In genomic region chr2:203861197-203861596, GRCh38 we compare ENCODE assay signal across 23 cellular contexts. TPM values are rescaled to one million over a fixed set of nuclear protein-coding genes. Genes with fewer than 3 reads are reported as not detected.
A peak's percentile ranks its signal among the peaks of the same experiment; 100 is the strongest.
DNase-seq lines count a peak whose midpoint lies in the region; ATAC-seq lines count a peak whose summit lies in the region.
"Had no signal": no experiment of that assay in that cellular context is flagged by ENCODE, and none has a peak within 500 bp of the region (broad histone marks: within the 10 kb centered on the region; RNA-seq: fewer than 3 reads in every experiment).

No MANE protein-coding gene starts in this region.

- CTCF ChIA-PET in T-cell (lab: Charles Lee), result interaction anchor here (0.7 to 1.1 kb wide), 3 partner anchors 49 to 622 kb away, joined by 3 to 4 read pairs (median 3); partner anchors contain the start of gene CYP20A1 (in 1 of the 2)

- H3K27ac Mint-ChIP-seq in activated T-cell treated with anti-CD3 and anti-CD28 coated beads, Interleukin-2, amount 50 U/mL, for 24 hours, result peak overlapping the region; percentile 89
- peak overlapping the region; percentile 51 to 60 for H3K27ac Mint-ChIP-seq in T-cell
- H3K27ac Mint-ChIP-seq in stimulated activated effector memory CD8-positive, alpha-beta T cell treated with anti-CD3 and anti-CD28 coated beads, Interleukin-12 subunit alpha, Interleukin-12 subunit beta, amount 100 ng/mL, for 72 hours, result no peak overlapping the region
- H3K27ac Mint-ChIP-seq: stimulated activated naive B cell treated with anti-CD40 and anti-IgM and Interleukin-4, amounts not matched to agents 10 μg/mL and 1 μg/mL and 100 μg/mL, for 72 hours had no signal

- peaks cover 7% of the 10 kb centered on the region for H3K9me3 Mint-ChIP-seq in activated T-cell treated with anti-CD3 and anti-CD28 coated beads, Interleukin-2, amount 50 U/mL, for 24 hours
- H3K9me3 Mint-ChIP-seq in T-cell, result peaks cover 0 to 12% (median 4%) of the 10 kb centered on the region in 3 donors
- peaks cover 9% of the 10 kb centered on the region for H3K9me3 Mint-ChIP-seq in stimulated activated effector memory CD8-positive, alpha-beta T cell treated with anti-CD3 and anti-CD28 coated beads, Interleukin-12 subunit alpha, Interleukin-12 subunit beta, amount 100 ng/mL, for 72 hours
- H3K9me3 Mint-ChIP-seq: central memory CD8-positive, alpha-beta T cell had no signal

- no peak for DNase-seq in activated T-cell treated with anti-CD3 and anti-CD28 coated beads, Interleukin-2, amount 50 U/mL, for 24 hours
- no peak for DNase-seq in activated T-cell treated with anti-CD3 and anti-CD28 coated beads, Interleukin-2, amount 50 U/mL, for 48 hours
- peak; percentile 92 for DNase-seq in NCI-H1436 treated with DMSO at 0.1 percent for 48 hours (lab: John Stamatoyannopoulos, UW)
- no peak for DNase-seq in T-cell
- DNase-seq in stimulated activated effector memory CD8-positive, alpha-beta T cell treated with anti-CD3 and anti-CD28 coated beads, Interleukin-12 subunit alpha, Interleukin-12 subunit beta, amount 100 ng/mL, for 72 hours (ENCODE audit: low spot score in 2 of 2), result no peak
- DNase-seq in GM03348 (ENCODE audit: low spot score), result no peak
- no peak for DNase-seq in iPS-NIHi11 (ENCODE audit: low spot score)
- DNase-seq in NK-92 treated with Interleukin-12 subunit alpha and Interleukin-12 subunit beta, amount 100 ng/mL, for 24 hours (lab: John Stamatoyannopoulos, UW), result no peak
- DNase-seq: activated CD4-positive, alpha-beta T cell treated with anti-CD3 and anti-CD28 coated beads for 1 hour; aorta; C1 segment of cervical spinal cord; effector CD8-positive, alpha-beta T cell; NCI-H2029 treated with DMSO at 0.1 percent for 48 hours; NCI-H524 treated with DMSO at 0.1 percent for 48 hours; Peyer's patch; right cardiac atrium; stimulated activated CD4-positive, alpha-beta T cell treated with anti-CD3 and anti-CD28 coated beads, Interleukin-15, amount 100 ng/mL, for 24 hours; stimulated activated naive B cell treated with anti-CD40 and anti-IgM and Interleukin-4, amounts not matched to agents 10 μg/mL and 1 μg/mL and 100 μg/mL, for 72 hours; T1000 had no signal

- POLR2A ChIA-PET in T-cell (lab: Charles Lee), result interaction anchor here (0.6 to 1.3 kb wide), 4 partner anchors 9 to 627 kb away, joined by 3 to 5 read pairs (median 3); no protein-coding TSS in a partner anchor

- peaks cover 90% of the 10 kb centered on the region for H3K4me1 Mint-ChIP-seq in activated T-cell treated with anti-CD3 and anti-CD28 coated beads, Interleukin-2, amount 50 U/mL, for 24 hours (ENCODE audit: low read depth)
- H3K4me1 Mint-ChIP-seq in T-cell, result peaks cover 50 to 62% (median 51%) of the 10 kb centered on the region in 3 donors
- H3K4me1 Mint-ChIP-seq in stimulated activated effector memory CD8-positive, alpha-beta T cell treated with anti-CD3 and anti-CD28 coated beads, Interleukin-12 subunit alpha, Interleukin-12 subunit beta, amount 100 ng/mL, for 72 hours, result peaks cover 66% of the 10 kb centered on the region
- H3K4me1 Mint-ChIP-seq: stimulated activated naive B cell treated with anti-CD40 and anti-IgM and Interleukin-4, amounts not matched to agents 10 μg/mL and 1 μg/mL and 100 μg/mL, for 72 hours had no signal

- ATAC-seq in T-cell (replicated peaks in 1 of 4), result peak in 3 of 4 experiments; percentile 42 to 66 (median 44)
- no peak for ATAC-seq in stimulated activated effector memory CD8-positive, alpha-beta T cell treated with anti-CD3 and anti-CD28 coated beads, Interleukin-12 subunit alpha, Interleukin-12 subunit beta, amount 100 ng/mL, for 72 hours
- ATAC-seq: right cardiac atrium had no signal

- peaks cover 6% of the 10 kb centered on the region for H3K36me3 Mint-ChIP-seq in activated T-cell treated with anti-CD3 and anti-CD28 coated beads, Interleukin-2, amount 50 U/mL, for 24 hours (ENCODE audit: low read depth)
- peaks cover 3% of the 10 kb centered on the region for H3K36me3 Mint-ChIP-seq in T-cell
- no peaks in the 10 kb centered on the region for H3K36me3 Mint-ChIP-seq in stimulated activated effector memory CD8-positive, alpha-beta T cell treated with anti-CD3 and anti-CD28 coated beads, Interleukin-12 subunit alpha, Interleukin-12 subunit beta, amount 100 ng/mL, for 72 hours
- H3K36me3 Mint-ChIP-seq: stimulated activated naive B cell treated with anti-CD40 and anti-IgM and Interleukin-4, amounts not matched to agents 10 μg/mL and 1 μg/mL and 100 μg/mL, for 72 hours had no signal

- peak overlapping the region; percentile 51 for H3K4me3 Mint-ChIP-seq in activated T-cell treated with anti-CD3 and anti-CD28 coated beads, Interleukin-2, amount 50 U/mL, for 24 hours
- peak overlapping the region; percentile 12 to 18 (median 17) for H3K4me3 Mint-ChIP-seq in T-cell
- H3K4me3 Mint-ChIP-seq in stimulated activated effector memory CD8-positive, alpha-beta T cell treated with anti-CD3 and anti-CD28 coated beads, Interleukin-12 subunit alpha, Interleukin-12 subunit beta, amount 100 ng/mL, for 72 hours, result peak overlapping the region; percentile 32
- H3K4me3 Mint-ChIP-seq: central memory CD8-positive, alpha-beta T cell; stimulated activated naive B cell treated with anti-CD40 and anti-IgM and Interleukin-4, amounts not matched to agents 10 μg/mL and 1 μg/mL and 100 μg/mL, for 72 hours had no signal

- H3K27me3 Mint-ChIP-seq in activated T-cell treated with anti-CD3 and anti-CD28 coated beads, Interleukin-2, amount 50 U/mL, for 24 hours, result no peaks in the 10 kb centered on the region
- no peaks in the 10 kb centered on the region for H3K27me3 Mint-ChIP-seq in T-cell
- H3K27me3 Mint-ChIP-seq: central memory CD8-positive, alpha-beta T cell had no signal

RNA-seq across cellular contexts. Expression of gene CTLA4, which starts 6.4 kb away (rescaled TPM):
- total RNA-seq in T-cell, result 10 to 100 TPM; 11.9 to 56.2 (median 14.8) TPM
- total RNA-seq: fibroblast of lung, HT1080, right cardiac atrium, tibial nerve had no signal
